26 cellular contexts compared by ENCODE assay signal in the genomic region with DNA sequence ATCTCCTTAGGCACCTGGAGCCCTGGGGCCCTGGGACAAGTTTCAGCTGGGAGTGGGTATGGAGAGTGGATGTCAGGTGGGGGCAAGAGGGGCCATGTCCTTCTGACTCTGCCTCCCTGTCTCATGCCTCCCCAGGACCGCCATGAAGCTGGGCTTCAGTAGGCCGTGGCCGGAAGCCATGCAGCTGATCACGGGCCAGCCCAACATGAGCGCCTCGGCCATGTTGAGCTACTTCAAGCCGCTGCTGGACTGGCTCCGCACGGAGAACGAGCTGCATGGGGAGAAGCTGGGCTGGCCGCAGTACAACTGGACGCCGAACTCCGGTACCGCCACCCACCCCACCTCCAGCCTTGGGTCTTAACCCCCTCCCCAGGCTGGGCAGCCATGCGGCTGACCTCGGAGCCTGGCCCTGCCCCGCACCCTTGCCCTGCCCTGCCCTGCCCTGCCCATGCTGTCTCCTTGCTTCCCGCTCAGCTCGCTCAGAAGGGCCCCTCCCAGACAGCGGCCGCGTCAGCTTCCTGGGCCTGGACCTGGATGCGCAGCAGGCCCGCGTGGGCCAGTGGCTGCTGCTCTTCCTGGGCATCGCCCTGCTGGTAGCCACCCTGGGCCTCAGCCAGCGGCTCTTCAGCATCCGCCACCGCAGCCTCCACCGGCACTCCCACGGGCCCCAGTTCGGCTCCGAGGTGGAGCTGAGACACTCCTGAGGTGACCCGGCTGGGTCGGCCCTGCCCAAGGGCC. TPM values are rescaled to one million over a fixed set of nuclear protein-coding genes. Genes with fewer than 3 reads are reported as not detected.
"Had no signal": no experiment of that assay in that cellular context is flagged by ENCODE, and none has a peak within 500 bp of the region (broad histone marks: within the 10 kb centered on the region; RNA-seq: fewer than 3 reads in every experiment).

No MANE protein-coding gene starts in this region.

- H3K36me3 Mint-ChIP-seq: activated naive CD8-positive, alpha-beta T cell treated with anti-CD3 and anti-CD28 coated beads, Interleukin-2, amount 10 ng/mL, durations not matched to agents 7 days and 5 days had no signal

- ATAC-seq: activated CD4-positive, alpha-beta T cell treated with anti-CD3 and anti-CD28 coated beads for 36 hours; T-helper 17 cell had no signal

- DNase-seq: activated CD4-positive, alpha-beta memory T cell treated with anti-CD3 and anti-CD28 coated beads, Interleukin-2, amount 10 ng/mL, durations not matched to agents 7 days and 5 days; activated CD4-positive, alpha-beta T cell treated with anti-CD3 and anti-CD28 coated beads for 36 hours; activated CD4-positive, alpha-beta T cell treated with anti-CD3 and anti-CD28 coated beads, Interleukin-2, amount 50 U/mL, for 1 hour; activated CD4-positive, CD25-positive, alpha-beta regulatory T cell; activated naive CD4-positive, alpha-beta T cell treated with anti-CD3 and anti-CD28 coated beads, Interleukin-2, amount 50 U/mL, for 16 hours; activated naive CD8-positive, alpha-beta T cell treated with anti-CD3 and anti-CD28 coated beads, Interleukin-2, amount 10 ng/mL, durations not matched to agents 7 days and 5 days; activated T-cell treated with anti-CD3 and anti-CD28 coated beads for 4 hours; activated T-cell treated with anti-CD3 and anti-CD28 coated beads, Interleukin-2, amount 50 U/mL, for 48 hours; adrenal gland; anterior cingulate cortex; Kasumi-1; KBM-7; NCI-H1105 treated with DMSO at 0.1 percent for 48 hours; NCI-H1436 treated with DMSO at 0.1 percent for 48 hours; NCI-H187; NCI-H510A treated with DMSO at 0.1 percent for 48 hours; NCI-H69; NK-92 treated with Interleukin-12 subunit alpha and Interleukin-12 subunit beta, amount 100 ng/mL, for 24 hours; OCI-M1; Peyer's patch; SHP77 treated with DMSO at 0.1 percent for 48 hours; T-helper 17 cell; T1000 had no signal

- H3K4me1 ChIP-seq: adrenal gland, Peyer's patch had no signal

- H3K27ac ChIP-seq: adrenal gland, RWPE1 had no signal

- H3K4me3 ChIP-seq: adrenal gland, Peyer's patch had no signal

- H3K9me3 ChIP-seq: adrenal gland, Peyer's patch had no signal

- H3K27ac Mint-ChIP-seq: activated CD4-positive, alpha-beta memory T cell treated with anti-CD3 and anti-CD28 coated beads, Interleukin-2, amount 10 ng/mL, durations not matched to agents 7 days and 5 days; activated CD4-positive, alpha-beta T cell treated with anti-CD3 and anti-CD28 coated beads for 36 hours; activated naive CD8-positive, alpha-beta T cell treated with anti-CD3 and anti-CD28 coated beads, Interleukin-2, amount 10 ng/mL, durations not matched to agents 7 days and 5 days; T-helper 17 cell had no signal

- H3K4me1 Mint-ChIP-seq: activated CD4-positive, alpha-beta memory T cell treated with anti-CD3 and anti-CD28 coated beads, Interleukin-2, amount 10 ng/mL, durations not matched to agents 7 days and 5 days; activated CD4-positive, alpha-beta T cell treated with anti-CD3 and anti-CD28 coated beads for 36 hours; activated naive CD8-positive, alpha-beta T cell treated with anti-CD3 and anti-CD28 coated beads, Interleukin-2, amount 10 ng/mL, durations not matched to agents 7 days and 5 days; T-helper 17 cell had no signal

- H3K27me3 ChIP-seq: adrenal gland, Peyer's patch had no signal

- H3K4me3 Mint-ChIP-seq: activated CD4-positive, alpha-beta memory T cell treated with anti-CD3 and anti-CD28 coated beads, Interleukin-2, amount 10 ng/mL, durations not matched to agents 7 days and 5 days; activated CD4-positive, alpha-beta T cell treated with anti-CD3 and anti-CD28 coated beads for 36 hours; activated naive CD8-positive, alpha-beta T cell treated with anti-CD3 and anti-CD28 coated beads, Interleukin-2, amount 10 ng/mL, durations not matched to agents 7 days and 5 days; T-helper 17 cell had no signal

- H3K9me3 Mint-ChIP-seq: activated CD4-positive, alpha-beta memory T cell treated with anti-CD3 and anti-CD28 coated beads, Interleukin-2, amount 10 ng/mL, durations not matched to agents 7 days and 5 days; activated naive CD8-positive, alpha-beta T cell treated with anti-CD3 and anti-CD28 coated beads, Interleukin-2, amount 10 ng/mL, durations not matched to agents 7 days and 5 days had no signal

- H3K36me3 ChIP-seq: adrenal gland had no signal

RNA-seq across cellular contexts. Expression of a gene that starts 26.3 kb away (rescaled TPM):
- total RNA-seq: activated CD4-positive, alpha-beta memory T cell treated with anti-CD3 and anti-CD28 coated beads, Interleukin-2, amount 10 ng/mL, durations not matched to agents 7 days and 5 days; activated CD4-positive, alpha-beta T cell treated with anti-CD3 and anti-CD28 coated beads for 36 hours; activated CD8-positive, alpha-beta memory T cell treated with anti-CD3 and anti-CD28 coated beads for 36 hours; activated naive CD8-positive, alpha-beta T cell treated with anti-CD3 and anti-CD28 coated beads, Interleukin-2, amount 10 ng/mL, durations not matched to agents 7 days and 5 days; cardiac septum; T-helper 17 cell had no signal
